In the genomic region with DNA sequence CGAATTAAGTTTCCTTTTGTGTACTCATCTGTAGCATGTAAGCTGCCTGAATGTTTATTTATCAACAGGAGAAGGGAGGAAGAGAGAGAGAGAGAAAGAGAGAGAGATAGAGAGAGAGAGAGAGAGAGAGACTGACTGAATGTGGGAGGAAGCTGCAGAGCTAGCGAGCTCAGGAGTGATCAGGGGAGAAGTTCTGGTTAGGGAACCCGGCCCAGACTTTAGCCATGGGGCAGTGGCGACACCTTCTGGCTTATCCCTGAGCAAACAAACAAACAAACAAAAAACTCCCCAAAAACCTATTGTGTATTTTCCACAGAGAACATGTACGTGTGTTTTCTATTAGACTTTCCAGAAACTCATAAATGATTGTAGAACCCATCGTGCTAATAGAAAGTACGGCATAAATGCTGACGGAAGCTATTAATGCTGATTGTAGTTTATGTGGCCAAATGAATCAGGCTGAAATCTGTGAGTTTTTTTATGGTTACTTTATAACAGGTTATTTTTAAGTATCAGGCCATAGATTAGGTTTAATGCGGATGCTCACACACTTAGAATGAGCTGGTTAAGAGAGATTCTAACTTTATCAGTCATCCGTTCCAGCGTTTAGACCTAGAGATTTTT, we compare ENCODE assay signal across 8 cellular contexts.
DNase-seq lines count a peak whose midpoint lies in the region; ATAC-seq and TF ChIP-seq lines count a peak whose summit lies in the region.

No MANE protein-coding gene starts in this region.

- peak overlapping the region; percentile 59 for H3K27ac ChIP-seq in smooth muscle cell (ENCODE audit: low read depth)

- DNase-seq in DMS 273 (lab: John Stamatoyannopoulos, UW; ENCODE audit: unreplicated experiment) (peak; percentile 65), DMS 273 treated with DMSO at 0.1 percent for 48 hours (lab: John Stamatoyannopoulos, UW) (no peak), KBM-7 (peak; percentile 80), astrocyte of the spinal cord (ENCODE audit: low read depth, low spot score) (peak; percentile 80), hypothalamus (lab: John Stamatoyannopoulos, UW) (peak in 47 of 51 donors; percentile 2 to 70 (median 37)), smooth muscle cell (lab: John Stamatoyannopoulos, UW; ENCODE audit: unreplicated experiment) (peak; percentile 10)

- H3F3A ChIP-seq in smooth muscle cell (ENCODE audit: low read depth) = peaks cover 14% of the 10 kb centered on the region

- peak overlapping the region; percentile 72 for H2AFZ ChIP-seq in smooth muscle cell (ENCODE audit: low read depth)

- H3K4me1 Mint-ChIP-seq in T-helper 1 cell treated with Interleukin-12 subunit alpha and Interleukin-12 subunit beta and Interleukin-4 antibody, amounts not matched to agents 30 μg/mL and 1 μg/mL, for 36 hours (ENCODE audit: low read depth) = peaks cover 57% of the 10 kb centered on the region

- in situ Hi-C loops in KBM-7 (cut with MboI; ENCODE audit: low pct_unique_long_range_greater_than_20kb, low sequenced_read_pairs) (no loop called here), astrocyte of the spinal cord (cut with HindIII; ENCODE audit: low sequenced_read_pairs) (no loop called here)

- H3K27ac Mint-ChIP-seq in T-helper 1 cell treated with Interleukin-12 subunit alpha and Interleukin-12 subunit beta and Interleukin-4 antibody, amounts not matched to agents 30 μg/mL and 1 μg/mL, for 36 hours = peak overlapping the region; percentile 29

- no peaks in the 10 kb centered on the region for H4K20me1 ChIP-seq in smooth muscle cell (ENCODE audit: low read depth)

- no peaks in the 10 kb centered on the region for H3K27me3 Mint-ChIP-seq in T-helper 1 cell treated with Interleukin-12 subunit alpha and Interleukin-12 subunit beta and Interleukin-4 antibody, amounts not matched to agents 30 μg/mL and 1 μg/mL, for 36 hours (ENCODE audit: low read depth)

- peak overlapping the region; percentile 66 for H3K4me2 ChIP-seq in smooth muscle cell

- H3K36me3 ChIP-seq in smooth muscle cell (ENCODE audit: low read depth) = no peaks in the 10 kb centered on the region

- no peaks in the 10 kb centered on the region for H3K36me3 Mint-ChIP-seq in T-helper 1 cell treated with Interleukin-12 subunit alpha and Interleukin-12 subunit beta and Interleukin-4 antibody, amounts not matched to agents 30 μg/mL and 1 μg/mL, for 36 hours (ENCODE audit: low read depth)

- H3K79me2 ChIP-seq in smooth muscle cell (ENCODE audit: low read depth) = no peaks in the 10 kb centered on the region

- 21% methylated on average over 10 of the region's 11 CpGs for WGBS in smooth muscle cell (ENCODE audit: low lambda C conversion rate)

- no peaks in the 10 kb centered on the region for H3K9me3 ChIP-seq in smooth muscle cell (replicated peaks; ENCODE audit: low read depth)

- no peak overlapping the region for H3K9ac ChIP-seq in smooth muscle cell (ENCODE audit: low read depth)

- no peaks in the 10 kb centered on the region for H3K27me3 ChIP-seq in smooth muscle cell (ENCODE audit: low read depth)

- TF ChIP-seq CTCF in astrocyte of the spinal cord (IDR thresholded peaks at IDR 0.05; ENCODE audit: low read depth, low read length) (peak; percentile 77), smooth muscle cell (IDR thresholded peaks at IDR 0.05; ENCODE audit: borderline replicate concordance, insufficient read depth, poor library complexity, severe bottlenecking) (peak; percentile 79)

- ATAC-seq in HG02759 (IDR thresholded peaks at IDR 0.05; ENCODE audit: unreplicated experiment) = no peak

- no peak overlapping the region for H3K4me3 ChIP-seq in astrocyte of the spinal cord (ENCODE audit: low read depth, low read length)
- no peak overlapping the region for H3K4me3 ChIP-seq in smooth muscle cell

- peaks cover 15% of the 10 kb centered on the region for H3K4me1 ChIP-seq in smooth muscle cell (ENCODE audit: low read depth)

- H3K4me3 Mint-ChIP-seq in T-helper 1 cell treated with Interleukin-12 subunit alpha and Interleukin-12 subunit beta and Interleukin-4 antibody, amounts not matched to agents 30 μg/mL and 1 μg/mL, for 36 hours = peak overlapping the region; percentile 18

- H3K9me3 Mint-ChIP-seq in T-helper 1 cell treated with Interleukin-12 subunit alpha and Interleukin-12 subunit beta and Interleukin-4 antibody, amounts not matched to agents 30 μg/mL and 1 μg/mL, for 36 hours = no peaks in the 10 kb centered on the region
